ENCODE assay signal across 9 cellular contexts in genomic region chr16:21101631-21102420, GRCh38. TPM values are rescaled to one million over a fixed set of nuclear protein-coding genes. Genes with fewer than 3 reads are reported as not detected.
DNase-seq lines count a peak whose midpoint lies in the region; ATAC-seq and TF ChIP-seq lines count a peak whose summit lies in the region.
"Had no signal": no experiment of that assay in that cellular context is flagged by ENCODE, and none has a peak within 500 bp of the region (broad histone marks: within the 10 kb centered on the region; RNA-seq: fewer than 3 reads in every experiment).

No MANE protein-coding gene starts in this region.

- H2AFZ ChIP-seq in H9 (ENCODE audit: low read length): no peak overlapping the region

- peaks cover 9% of the 10 kb centered on the region; the same call in 1 of the 2 replicates for H3K4me1 ChIP-seq in H9 (ENCODE audit: insufficient read depth, low read length)

- no peak overlapping the region for H3K18ac ChIP-seq in H9 (ENCODE audit: insufficient read length, low read depth, low read length)

- H3K9me3 ChIP-seq in H9 (ENCODE audit: control insufficient read depth, low read depth, low read length): no peaks in the 10 kb centered on the region

- no peaks in the 10 kb centered on the region for H4K20me1 ChIP-seq in H9 (ENCODE audit: control insufficient read depth, insufficient read depth, insufficient read length)

- no peak overlapping the region for H3K23ac ChIP-seq in H9 (ENCODE audit: insufficient read length, low read depth, low read length)

- no peaks in the 10 kb centered on the region; the same call in none of the 2 replicates for H3K27me3 Mint-ChIP-seq in H9 (ENCODE audit: low read depth)

- H2BK12ac ChIP-seq in H9 (ENCODE audit: insufficient read length, low read depth, low read length): no peak overlapping the region

- H3K79me2 ChIP-seq in H9 (ENCODE audit: insufficient read depth, low read length): no peaks in the 10 kb centered on the region

- H3T11ph ChIP-seq in H9 (ENCODE audit: low read length): no peak overlapping the region

- H3K9ac ChIP-seq in H9 (ENCODE audit: extremely low read depth, insufficient read length, low read length): no peak overlapping the region

- no peak overlapping the region for H3K4me3 Mint-ChIP-seq in H9

- H2AK5ac ChIP-seq in H9 (ENCODE audit: insufficient read length, low read length): no peak overlapping the region

- H3K23me2 ChIP-seq in H9 (ENCODE audit: insufficient read length, low read depth, low read length, poor library complexity, severe bottlenecking): no peaks in the 10 kb centered on the region

- no peak overlapping the region for H2BK5ac ChIP-seq in H9 (ENCODE audit: insufficient read length, low read length)

- H2BK120ac ChIP-seq in H9 (ENCODE audit: low read depth, low read length, poor library complexity, severe bottlenecking): no peak overlapping the region

- H4K91ac ChIP-seq in H9 (ENCODE audit: insufficient read length, low read depth, low read length): no peak overlapping the region

- H4K5ac ChIP-seq in H9 (ENCODE audit: insufficient read length, low read depth, low read length): no peak overlapping the region

- TF ChIP-seq CTCF in H9 (conservative IDR thresholded peaks at IDR 0.05): peak; percentile 54

- no peak overlapping the region for H3K14ac ChIP-seq in H9 (ENCODE audit: insufficient read depth, low read length)

- ATAC-seq in HG02852 (IDR thresholded peaks at IDR 0.05; ENCODE audit: unreplicated experiment): no peak

- H4K8ac ChIP-seq in H9 (replicated peaks; ENCODE audit: insufficient read length, low read depth, low read length): no peak overlapping the region

- H3K4me1 Mint-ChIP-seq in H9: peaks cover 17 to 23% of the 10 kb centered on the region in 2 experiments

- H3K4me2 ChIP-seq in H9 (ENCODE audit: insufficient read depth, insufficient read length, low read length): no peak overlapping the region

- WGBS in H9 (ENCODE audit: extremely low coverage, insufficient read length, low lambda C conversion rate): no CpG with 5 or more reads among the region's 8 CpGs

- no peak overlapping the region for H3K27ac ChIP-seq in H9 (ENCODE audit: insufficient read length, low read depth, low read length)

- no peak overlapping the region for H3K4ac ChIP-seq in H9 (ENCODE audit: low read depth, low read length)

- H2BK15ac ChIP-seq in H9 (ENCODE audit: low read depth, low read length): no peak overlapping the region

- H3K27ac Mint-ChIP-seq in H9: no peak overlapping the region

- H3K36me3 Mint-ChIP-seq in H9 (ENCODE audit: insufficient read depth in 1 of 3, low read depth in 3 of 3): no peaks in the 10 kb centered on the region

- H3K9me3 Mint-ChIP-seq in H9: no peaks in the 10 kb centered on the region

- H3K27me3 ChIP-seq in H9 (ENCODE audit: insufficient read depth, low read length): no peaks in the 10 kb centered on the region

- H3K79me1 ChIP-seq in H9 (ENCODE audit: insufficient read depth, low read depth, low read length, poor library complexity, severe bottlenecking): no peaks in the 10 kb centered on the region

- DNase-seq in AG08396 (ENCODE audit: low spot score) (peak; percentile 29), H9 (peak; percentile 47), iPS-NIHi11 (ENCODE audit: low spot score) (peak; percentile 60), DMS79 treated with DMSO at 0.1 percent for 48 hours (lab: John Stamatoyannopoulos, UW) (no peak), NCI-H345 (lab: John Stamatoyannopoulos, UW) (no peak)
- peak; percentile 9 for DNase-seq in activated CD4-positive, alpha-beta T cell treated with anti-CD3 and anti-CD28 coated beads for 4 hours
- DNase-seq in stimulated activated naive CD4-positive, alpha-beta T cell treated with Interleukin-2 at 50 U/mL for 16 hours (lab: John Stamatoyannopoulos, UW): no peak

- H3K56ac ChIP-seq in H9 (ENCODE audit: insufficient read length, low read depth, low read length): no peak overlapping the region

- H2BK20ac ChIP-seq in H9 (ENCODE audit: low read depth, low read length, poor library complexity, severe bottlenecking): no peak overlapping the region

RNA-seq across cellular contexts. Expression of gene DNAH3, which starts 48.8 kb away (rescaled TPM):
- 0.22 and 0.24 TPM in 2 replicates for total RNA-seq in H9 (2021)
- total RNA-seq: pulmonary artery endothelial cell had no signal

RNA-seq across cellular contexts. Expression of gene LDAF1, which starts 56.6 kb away (rescaled TPM):
- total RNA-seq in H9 (2021): 18.7 and 22.6 TPM in 2 replicates

Comparison
In these comparisons a context has a peak if more than half of its experiments do, and no peak if none do; other contexts are left out.
1. DNase-seq: peak in AG08396 (single experiment), H9 (single experiment), activated CD4-positive, alpha-beta T cell treated with anti-CD3 and anti-CD28 coated beads for 4 hours (2 of 2) and iPS-NIHi11 (single experiment); none in stimulated activated naive CD4-positive, alpha-beta T cell treated with Interleukin-2 at 50 U/mL for 16 hours (single experiment), DMS79 treated with DMSO at 0.1 percent for 48 hours (single experiment) and NCI-H345 (single experiment).